8 cellular contexts compared by ENCODE assay signal in the genomic region with DNA sequence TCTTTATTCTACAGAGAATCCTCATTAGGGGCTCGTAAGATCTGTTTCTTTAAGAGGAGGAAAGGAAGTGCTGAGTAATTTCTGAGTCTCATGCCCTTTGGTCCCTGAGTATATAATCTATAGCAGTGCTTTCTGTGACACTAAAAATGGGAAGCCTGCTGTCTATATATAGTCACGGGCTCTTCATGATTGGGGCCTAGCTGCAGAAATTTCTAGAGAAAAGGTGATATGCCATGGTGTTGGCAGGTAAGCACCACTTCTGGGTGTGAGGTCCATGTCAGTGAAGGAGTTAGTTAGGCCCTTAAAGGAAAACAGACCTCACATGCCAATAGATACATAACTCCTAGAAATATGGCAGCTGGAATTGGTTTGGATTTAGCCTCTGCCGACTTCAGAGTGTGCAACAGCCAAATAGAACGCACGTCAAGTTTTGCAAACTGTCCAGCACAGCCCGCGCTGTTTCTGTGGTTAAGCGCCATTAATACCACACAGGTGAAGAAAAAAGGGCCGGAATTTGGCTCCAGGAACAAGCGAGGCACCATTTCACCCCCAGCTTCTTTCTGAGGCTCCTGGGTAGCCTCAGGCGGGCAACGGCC.
DNase-seq lines count a peak whose midpoint lies in the region; ATAC-seq, FAIRE-seq and TF ChIP-seq lines count a peak whose summit lies in the region.

No MANE protein-coding gene starts in this region.

- H3K4me1 ChIP-seq in skeletal muscle tissue (ENCODE audit: control insufficient read depth in 3 of 3, insufficient read depth in 3 of 3, low read length in 3 of 3): peaks cover 45 to 59% (median 54%) of the 10 kb centered on the region in 3 donors

- ATAC-seq in GM21529 (IDR thresholded peaks at IDR 0.05; ENCODE audit: unreplicated experiment) (peak; percentile 68), HG02588 (IDR thresholded peaks at IDR 0.05; ENCODE audit: unreplicated experiment) (no peak), GM19467 (IDR thresholded peaks at IDR 0.05; ENCODE audit: unreplicated experiment) (no peak)

- H3K9ac ChIP-seq in skeletal muscle tissue (ENCODE audit: low read depth in 1 of 3, low read length in 3 of 3): peak overlapping the region; percentile 69 to 85 (median 73)

- no peaks in the 10 kb centered on the region for H3K27me3 ChIP-seq in skeletal muscle tissue (ENCODE audit: control insufficient read depth in 3 of 3, insufficient read depth in 3 of 3, low read length in 3 of 3)

- peaks cover 0 to 15% (median 7%) of the 10 kb centered on the region in 3 donors for H3K36me3 ChIP-seq in skeletal muscle tissue (ENCODE audit: control insufficient read depth in 3 of 3, insufficient read depth in 3 of 3, low read length in 3 of 3)

- TF ChIP-seq CTCF in GM10248 (IDR thresholded peaks at IDR 0.05; ENCODE audit: control extremely low read depth, extremely low read depth, low read depth, missing control alignments): no peak

- peak overlapping the region; percentile 64 to 76 (median 67) for H3K4me3 ChIP-seq in skeletal muscle tissue (ENCODE audit: low read length in 3 of 3)

- DNase-seq in SK-MEL-5 (ENCODE audit: low read depth, low spot score) (peak; percentile 11), glomerular endothelial cell (ENCODE audit: extremely low read depth, low read depth, low spot score) (peak; percentile 33), GM10248 (ENCODE audit: extremely low spot score) (no peak), GM12891 (ENCODE audit: insufficient read length, low spot score) (no peak)

- POLR2A ChIA-PET in GM10248 (lab: Yijun Ruan, JAX): no interaction called here

- no peaks in the 10 kb centered on the region for H3K9me3 ChIP-seq in skeletal muscle tissue (ENCODE audit: control insufficient read depth in 3 of 3, low read length in 3 of 3)

- in situ Hi-C loops in SK-MEL-5 (cut with HindIII; ENCODE audit: low pct_unique_long_range_greater_than_20kb, low sequenced_read_pairs): no loop called here

- H3K27ac ChIP-seq in skeletal muscle tissue (ENCODE audit: low read depth, low read length): peak overlapping the region; percentile 96

- CTCF ChIA-PET in GM10248 (lab: Yijun Ruan, JAX): no interaction called here

- TF ChIP-seq POLR2A in GM12891 (IDR thresholded peaks at IDR 0.05; ENCODE audit: low read depth, low read length): no peak

- FAIRE-seq in GM12891 (lab: Jason Lieb, UNC): no peak

TF ChIP-seq in GM12891, 5 proteins besides CTCF, POLR2A, EP300 and RAD21:
- no peak for TF ChIP-seq POU2F2 (IDR thresholded peaks at IDR 0.05; ENCODE audit: low read depth, low read length)
- TF ChIP-seq SPI1 (IDR thresholded peaks at IDR 0.05; ENCODE audit: low read depth, low read length): no peak
- no peak for TF ChIP-seq POLR2AphosphoS5 (IDR thresholded peaks at IDR 0.05; ENCODE audit: low read depth, low read length)
- no peak for TF ChIP-seq PAX5 (IDR thresholded peaks at IDR 0.05; ENCODE audit: insufficient read depth, low read length, severe bottlenecking)
- TF ChIP-seq TAF1 (IDR thresholded peaks at IDR 0.05; ENCODE audit: low read depth, low read length): no peak

Comparison
In these comparisons a context has a peak if more than half of its experiments do, and no peak if none do; other contexts are left out.
1. DNase-seq: peak in SK-MEL-5 (single experiment) and glomerular endothelial cell (single experiment); none in GM10248 (single experiment) and GM12891 (single experiment).